In the genomic region with DNA sequence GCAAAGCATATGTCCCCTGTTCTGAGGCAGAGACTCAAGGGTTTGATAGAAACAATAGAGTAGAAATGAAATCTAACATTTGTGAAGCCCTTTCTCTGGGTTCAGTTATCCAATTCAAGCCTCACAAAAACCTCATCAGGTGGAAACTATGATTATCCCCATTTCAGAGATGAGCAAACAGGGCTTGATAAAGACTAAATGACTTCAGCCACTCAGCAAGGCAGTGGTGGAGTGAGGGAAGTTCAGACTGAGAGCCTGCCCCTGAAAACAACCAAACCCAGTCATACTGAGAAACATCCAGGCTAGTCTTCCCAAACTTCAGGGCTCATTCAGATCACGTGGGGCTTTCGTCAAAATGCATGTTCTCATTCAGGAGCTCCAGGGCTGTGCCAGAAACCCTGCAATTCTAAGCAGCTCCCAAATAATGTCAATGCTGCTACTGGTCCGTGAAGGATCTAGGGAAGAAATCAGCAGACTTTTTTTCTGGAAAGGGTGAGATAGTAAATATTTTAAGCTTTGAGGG, we compare ENCODE assay signal across 10 cellular contexts.
DNase-seq lines count a peak whose midpoint lies in the region; ATAC-seq and TF ChIP-seq lines count a peak whose summit lies in the region.
"Had no signal": no experiment of that assay in that cellular context is flagged by ENCODE, and none has a peak within 500 bp of the region (broad histone marks: within the 10 kb centered on the region; RNA-seq: fewer than 3 reads in every experiment).

No MANE protein-coding gene starts in this region.

- no peak overlapping the region for H3K4me3 ChIP-seq in KMS-11 (IDR thresholded peaks at IDR 0.05; ENCODE audit: insufficient read depth, low read depth, low read length)
- H3K4me3 ChIP-seq: SJSA1 had no signal

- intact Hi-C loops in activated CD8-positive, alpha-beta T cell treated with anti-CD3 and anti-CD28 coated beads for 36 hours (cut with micrococcal nuclease) = no loop called here
- intact Hi-C loops in left ventricle myocardium superior (cut with micrococcal nuclease) = no loop called here

- no peaks in the 10 kb centered on the region for H3K36me3 ChIP-seq in KMS-11 (ENCODE audit: insufficient read depth)
- H3K36me3 ChIP-seq: SJSA1 had no signal

- no peak overlapping the region for H3K4me3 Mint-ChIP-seq in activated CD8-positive, alpha-beta T cell treated with anti-CD3 and anti-CD28 coated beads for 36 hours
- no peak overlapping the region for H3K4me3 Mint-ChIP-seq in activated CD8-positive, alpha-beta T cell treated with anti-CD3 and anti-CD28 coated beads, Interleukin-2, amount 10 ng/mL, durations not matched to agents 7 days and 5 days
- no peak overlapping the region for H3K4me3 Mint-ChIP-seq in stimulated activated naive CD8-positive, alpha-beta T cell treated with anti-CD3 and anti-CD28 coated beads, Interleukin-15, amount 100 ng/mL, for 72 hours
- H3K4me3 Mint-ChIP-seq: naive B cell had no signal

- no peaks in the 10 kb centered on the region for H3K27me3 ChIP-seq in KMS-11 (ENCODE audit: insufficient read depth, low read depth)

- H3K9me3 Mint-ChIP-seq in activated CD8-positive, alpha-beta T cell treated with anti-CD3 and anti-CD28 coated beads for 36 hours = no peaks in the 10 kb centered on the region
- H3K9me3 Mint-ChIP-seq in activated CD8-positive, alpha-beta T cell treated with anti-CD3 and anti-CD28 coated beads, Interleukin-2, amount 10 ng/mL, durations not matched to agents 7 days and 5 days (ENCODE audit: insufficient read depth) = no peaks in the 10 kb centered on the region
- no peaks in the 10 kb centered on the region for H3K9me3 Mint-ChIP-seq in stimulated activated naive CD8-positive, alpha-beta T cell treated with anti-CD3 and anti-CD28 coated beads, Interleukin-15, amount 100 ng/mL, for 72 hours

- no peaks in the 10 kb centered on the region for H4K20me1 ChIP-seq in KMS-11 (ENCODE audit: insufficient read depth)

- H3K79me2 ChIP-seq in KMS-11 (ENCODE audit: insufficient read depth, low read depth) = no peaks in the 10 kb centered on the region

- CTCF ChIA-PET in activated CD8-positive, alpha-beta T cell treated with anti-CD3 and anti-CD28 coated beads for 36 hours (lab: Charles Lee) = no interaction called here
- CTCF ChIA-PET in activated CD8-positive, alpha-beta T cell treated with anti-CD3 and anti-CD28 coated beads, Interleukin-2, amount 10 ng/mL, durations not matched to agents 7 days and 5 days (lab: Charles Lee) = no interaction called here

- ATAC-seq in activated CD8-positive, alpha-beta T cell treated with anti-CD3 and anti-CD28 coated beads for 36 hours = peak; percentile 67
- no peak for ATAC-seq in activated CD8-positive, alpha-beta T cell treated with anti-CD3 and anti-CD28 coated beads, Interleukin-2, amount 10 ng/mL, durations not matched to agents 7 days and 5 days
- ATAC-seq in HG02642 (IDR thresholded peaks at IDR 0.05; ENCODE audit: poor library complexity, unreplicated experiment) (peak; percentile 34), left ventricle myocardium superior (no peak), HG02970 (IDR thresholded peaks at IDR 0.05; ENCODE audit: low FRiP score, unreplicated experiment) (no peak)
- peak; percentile 44 for ATAC-seq in stimulated activated naive CD8-positive, alpha-beta T cell treated with anti-CD3 and anti-CD28 coated beads, Interleukin-15, amount 100 ng/mL, for 72 hours

- no peak for DNase-seq in activated CD8-positive, alpha-beta T cell treated with anti-CD3 and anti-CD28 coated beads for 36 hours
- no peak for DNase-seq in activated CD8-positive, alpha-beta T cell treated with anti-CD3 and anti-CD28 coated beads, Interleukin-2, amount 10 ng/mL, durations not matched to agents 7 days and 5 days
- no peak for DNase-seq in stimulated activated naive CD8-positive, alpha-beta T cell treated with anti-CD3 and anti-CD28 coated beads, Interleukin-15, amount 100 ng/mL, for 72 hours
- DNase-seq in left ventricle myocardium superior (no peak), NCI-H446 treated with DMSO at 0.1 percent for 48 hours (lab: John Stamatoyannopoulos, UW) (no peak)
- DNase-seq: naive B cell had no signal

- no peak for TF ChIP-seq CTCF in activated CD8-positive, alpha-beta T cell treated with anti-CD3 and anti-CD28 coated beads for 36 hours (IDR thresholded peaks at IDR 0.05)
- no peak for TF ChIP-seq CTCF in KMS-11 (conservative IDR thresholded peaks at IDR 0.05; ENCODE audit: low read depth, low read length)

- H3K36me3 Mint-ChIP-seq in activated CD8-positive, alpha-beta T cell treated with anti-CD3 and anti-CD28 coated beads for 36 hours (ENCODE audit: low read depth) = no peaks in the 10 kb centered on the region
- H3K36me3 Mint-ChIP-seq in activated CD8-positive, alpha-beta T cell treated with anti-CD3 and anti-CD28 coated beads, Interleukin-2, amount 10 ng/mL, durations not matched to agents 7 days and 5 days (ENCODE audit: low read depth) = no peaks in the 10 kb centered on the region
- H3K36me3 Mint-ChIP-seq: naive B cell had no signal

- peaks cover 11% of the 10 kb centered on the region for H3K4me1 ChIP-seq in KMS-11 (ENCODE audit: low read depth, poor library complexity, severe bottlenecking)
- H3K4me1 ChIP-seq: SJSA1 had no signal

- H3K4me1 Mint-ChIP-seq in activated CD8-positive, alpha-beta T cell treated with anti-CD3 and anti-CD28 coated beads for 36 hours (ENCODE audit: low read depth) = peaks cover 3% of the 10 kb centered on the region
- H3K4me1 Mint-ChIP-seq in activated CD8-positive, alpha-beta T cell treated with anti-CD3 and anti-CD28 coated beads, Interleukin-2, amount 10 ng/mL, durations not matched to agents 7 days and 5 days (ENCODE audit: low read depth) = peaks cover 9% of the 10 kb centered on the region
- no peaks in the 10 kb centered on the region for H3K4me1 Mint-ChIP-seq in stimulated activated naive CD8-positive, alpha-beta T cell treated with anti-CD3 and anti-CD28 coated beads, Interleukin-15, amount 100 ng/mL, for 72 hours
- H3K4me1 Mint-ChIP-seq: naive B cell had no signal

- H3K27ac Mint-ChIP-seq in activated CD8-positive, alpha-beta T cell treated with anti-CD3 and anti-CD28 coated beads for 36 hours = peak overlapping the region; percentile 14
- H3K27ac Mint-ChIP-seq in activated CD8-positive, alpha-beta T cell treated with anti-CD3 and anti-CD28 coated beads, Interleukin-2, amount 10 ng/mL, durations not matched to agents 7 days and 5 days = no peak overlapping the region
- no peak overlapping the region for H3K27ac Mint-ChIP-seq in stimulated activated naive CD8-positive, alpha-beta T cell treated with anti-CD3 and anti-CD28 coated beads, Interleukin-15, amount 100 ng/mL, for 72 hours

- no peak overlapping the region for H2AFZ ChIP-seq in KMS-11 (ENCODE audit: low read depth)

- POLR2A ChIA-PET in activated CD8-positive, alpha-beta T cell treated with anti-CD3 and anti-CD28 coated beads for 36 hours (lab: Charles Lee) = no interaction called here
- POLR2A ChIA-PET in activated CD8-positive, alpha-beta T cell treated with anti-CD3 and anti-CD28 coated beads, Interleukin-2, amount 10 ng/mL, durations not matched to agents 7 days and 5 days (lab: Charles Lee) = no interaction called here

- no peak overlapping the region for H3K27ac ChIP-seq in KMS-11
- H3K27ac ChIP-seq: SJSA1 had no signal

- H3K9ac ChIP-seq in KMS-11 = no peak overlapping the region

- peaks cover 1% of the 10 kb centered on the region for H3K27me3 Mint-ChIP-seq in activated CD8-positive, alpha-beta T cell treated with anti-CD3 and anti-CD28 coated beads for 36 hours
- H3K27me3 Mint-ChIP-seq in activated CD8-positive, alpha-beta T cell treated with anti-CD3 and anti-CD28 coated beads, Interleukin-2, amount 10 ng/mL, durations not matched to agents 7 days and 5 days (ENCODE audit: low read depth) = peaks cover 2% of the 10 kb centered on the region
- H3K27me3 Mint-ChIP-seq in stimulated activated naive CD8-positive, alpha-beta T cell treated with anti-CD3 and anti-CD28 coated beads, Interleukin-15, amount 100 ng/mL, for 72 hours = no peaks in the 10 kb centered on the region
- H3K27me3 Mint-ChIP-seq: naive B cell had no signal

- H3K4me2 ChIP-seq in KMS-11 = peak overlapping the region; percentile 23; the same call in 1 of the 2 replicates

Comparison
In these comparisons a context has a peak if more than half of its experiments do, and no peak if none do; other contexts are left out.
1. ATAC-seq: peak in activated CD8-positive, alpha-beta T cell treated with anti-CD3 and anti-CD28 coated beads for 36 hours (single experiment), HG02642 (single experiment) and stimulated activated naive CD8-positive, alpha-beta T cell treated with anti-CD3 and anti-CD28 coated beads, Interleukin-15, amount 100 ng/mL, for 72 hours (single experiment); none in activated CD8-positive, alpha-beta T cell treated with anti-CD3 and anti-CD28 coated beads, Interleukin-2, amount 10 ng/mL, durations not matched to agents 7 days and 5 days (single experiment), left ventricle myocardium superior (single experiment) and HG02970 (single experiment).